Comparison of ENCODE assay signal across 8 cellular contexts in genomic region chr4:3388461-3389185, GRCh38. TPM values are rescaled to one million over a fixed set of nuclear protein-coding genes. Genes with fewer than 3 reads are reported as not detected.
A peak's percentile ranks its signal among the peaks of the same experiment; 100 is the strongest.
DNase-seq lines count a peak whose midpoint lies in the region; ATAC-seq and TF ChIP-seq lines count a peak whose summit lies in the region.

No MANE protein-coding gene starts in this region.

- ATAC-seq in GM18498 (IDR thresholded peaks at IDR 0.05; ENCODE audit: unreplicated experiment) (peak; percentile 70), HG02798 (IDR thresholded peaks at IDR 0.05; ENCODE audit: poor library complexity, unreplicated experiment) (peak; percentile 39)

- H3K4me2 ChIP-seq in parathyroid adenoma (ENCODE audit: low read length): peak overlapping the region; percentile 3

- POLR2A ChIA-PET in Caco-2 (lab: Charles Lee): no interaction called here

- intact Hi-C loops in esophagus squamous epithelium (cut with DNase I) (no loop called here), Caco-2 (cut with micrococcal nuclease; ENCODE audit: unreplicated experiment) (no loop called here)

- no peaks in the 10 kb centered on the region for H3K27me3 Mint-ChIP-seq in Caco-2 (ENCODE audit: insufficient read depth, unreplicated experiment)

- peak in 1 of 4 donors; percentile 25 for TF ChIP-seq POLR2A in esophagus squamous epithelium (IDR thresholded peaks at IDR 0.05)

- H3K9me3 Mint-ChIP-seq in Caco-2 (ENCODE audit: unreplicated experiment): no peaks in the 10 kb centered on the region

- DNase-seq in OCI-M1 (lab: John Stamatoyannopoulos, UW): peak; percentile 50
- DNase-seq in esophagus squamous epithelium (lab: John Stamatoyannopoulos, UW): no peak
- no peak for DNase-seq in Caco-2
- DNase-seq in NCI-H2171 treated with DMSO at 0.1 percent for 48 hours (lab: John Stamatoyannopoulos, UW): no peak
- DNase-seq in NCI-H146 (lab: John Stamatoyannopoulos, UW): no peak

- no peaks in the 10 kb centered on the region for H3K36me3 Mint-ChIP-seq in Caco-2 (ENCODE audit: insufficient read depth, unreplicated experiment)

- CTCF ChIA-PET in Caco-2 (lab: Charles Lee): no interaction called here

- H3K9me3 ChIP-seq in esophagus squamous epithelium (no peaks in the 10 kb centered on the region), parathyroid adenoma (ENCODE audit: control insufficient read depth, low read length) (no peaks in the 10 kb centered on the region), Caco-2 (no peaks in the 10 kb centered on the region)

- H3K27ac ChIP-seq in esophagus squamous epithelium (peak overlapping the region; percentile 89 to 99 (median 98)), parathyroid adenoma (peak overlapping the region; percentile 42)

- no TSS peak for BruUV-seq in Caco-2 (replicated peaks; lab: Mats Ljungman, UMichigan)

- no peak overlapping the region for H3K9ac ChIP-seq in parathyroid adenoma

- TF ChIP-seq CTCF in esophagus squamous epithelium (IDR thresholded peaks at IDR 0.05) (no peak), parathyroid adenoma (IDR thresholded peaks at IDR 0.05) (no peak), Caco-2 (IDR thresholded peaks at IDR 0.05; ENCODE audit: insufficient read depth in 1 of 2, low read depth in 1 of 2, low read length in 1 of 2, severe bottlenecking in 1 of 2, unreplicated experiment in 1 of 2) (no peak)

- H3K27me3 ChIP-seq in esophagus squamous epithelium (no peaks in the 10 kb centered on the region), parathyroid adenoma (ENCODE audit: control insufficient read depth, insufficient read depth, low read length) (no peaks in the 10 kb centered on the region), Caco-2 (replicated peaks; ENCODE audit: control insufficient read depth, insufficient read depth, low read length) (no peaks in the 10 kb centered on the region)

- H3K4me1 ChIP-seq in esophagus squamous epithelium (peaks cover 26 to 92% (median 63%) of the 10 kb centered on the region in 3 donors), parathyroid adenoma (no peaks in the 10 kb centered on the region), Caco-2 (no peaks in the 10 kb centered on the region)

- H3K4me3 Mint-ChIP-seq in Caco-2 (ENCODE audit: unreplicated experiment): no peak overlapping the region

- H3K4me3 ChIP-seq in esophagus squamous epithelium (peak overlapping the region; percentile 41 to 65 (median 56)), parathyroid adenoma (ENCODE audit: low read depth, low read length) (no peak overlapping the region), Caco-2 (ENCODE audit: low read depth, low read length) (no peak overlapping the region)

- peaks cover 5% of the 10 kb centered on the region for H3K4me1 Mint-ChIP-seq in Caco-2 (ENCODE audit: low read depth, unreplicated experiment)

- peak overlapping the region; percentile 62 for H2AFZ ChIP-seq in parathyroid adenoma

- H3K27ac Mint-ChIP-seq in Caco-2 (ENCODE audit: unreplicated experiment): no peak overlapping the region

- peaks cover 0 to 5% (median 0%) of the 10 kb centered on the region in 3 donors for H3K36me3 ChIP-seq in esophagus squamous epithelium
- no peaks in the 10 kb centered on the region for H3K36me3 ChIP-seq in parathyroid adenoma (ENCODE audit: control insufficient read depth, insufficient read depth, low read length)
- H3K36me3 ChIP-seq in Caco-2 (ENCODE audit: control insufficient read depth, insufficient read depth, low read length): no peaks in the 10 kb centered on the region

- 11 to 16% methylated on average over 11 of the region's 17 CpGs for WGBS in esophagus squamous epithelium, 2 donors

- no peaks in the 10 kb centered on the region for H3K79me2 ChIP-seq in parathyroid adenoma

RNA-seq across cellular contexts. Expression of gene HGFAC, which starts 53.1 kb away (rescaled TPM):
- under 1 TPM in 1 of 4 donors, not detected in 3; 0.38 TPM for total RNA-seq in esophagus squamous epithelium
- total RNA-seq in Caco-2 (2022): 0.48 and 0.79 TPM in 2 replicates

Comparison
In these comparisons a context has a peak if more than half of its experiments do, and no peak if none do; other contexts are left out.
1. H3K4me3 ChIP-seq: peak in esophagus squamous epithelium (4 of 4); none in parathyroid adenoma (single experiment) and Caco-2 (single experiment).